In genomic region chr20:45971425-45971674, GRCh38 we compare ENCODE assay signal across 8 cellular contexts. TPM values are rescaled to one million over a fixed set of nuclear protein-coding genes. Genes with fewer than 3 reads are reported as not detected.
DNase-seq lines count a peak whose midpoint lies in the region; ATAC-seq and TF ChIP-seq lines count a peak whose summit lies in the region.

No MANE protein-coding gene starts in this region.

- H3K36me3 ChIP-seq in GM23338 (ENCODE audit: insufficient read depth) (peaks cover 9% of the 10 kb centered on the region), Peyer's patch (peaks cover 0 to 30% (median 0%) of the 10 kb centered on the region in 3 donors), esophagus (ENCODE audit: control insufficient read depth in 2 of 2, insufficient read depth in 2 of 2, low read length in 1 of 2) (peaks cover 8 to 25% of the 10 kb centered on the region in 2 donors)

- H2AFZ ChIP-seq in GM23338 = no peak overlapping the region

- H3K4me3 ChIP-seq in GM12875 (ENCODE audit: low read depth, low read length) = peak overlapping the region; percentile 92
- peak overlapping the region; percentile 79 for H3K4me3 ChIP-seq in GM23338
- H3K4me3 ChIP-seq in Peyer's patch = peak overlapping the region; percentile 56 to 83 (median 71)
- peak overlapping the region; percentile 62 to 84 for H3K4me3 ChIP-seq in esophagus (ENCODE audit: low read depth in 1 of 2, low read length in 2 of 2)
- H3K4me3 ChIP-seq in skeletal muscle cell (ENCODE audit: low read depth, low read length) = peak overlapping the region; percentile 90

- H3K79me2 ChIP-seq in GM23338 (replicated peaks; ENCODE audit: insufficient read depth) = no peaks in the 10 kb centered on the region

- H3K4me3 Mint-ChIP-seq in GM23338 = peak overlapping the region; percentile 90

- peaks cover 15% of the 10 kb centered on the region for H3F3A ChIP-seq in GM23338 (replicated peaks; ENCODE audit: low read depth)

- ATAC-seq in GM23338 = no peak

- TF ChIP-seq CTCF in GM12875 (IDR thresholded peaks at IDR 0.05; ENCODE audit: borderline replicate concordance, insufficient read depth, low read depth, low read length) = no peak
- TF ChIP-seq CTCF in GM23338 (conservative IDR thresholded peaks at IDR 0.05; ENCODE audit: low read depth in 2 of 2) = no peak
- TF ChIP-seq CTCF in Peyer's patch (IDR thresholded peaks at IDR 0.05) = no peak

- no peaks in the 10 kb centered on the region for H3K9me2 ChIP-seq in GM23338 (ENCODE audit: insufficient read depth)

- H3K9me3 ChIP-seq in Peyer's patch (no peaks in the 10 kb centered on the region), esophagus (ENCODE audit: control insufficient read depth in 2 of 2, insufficient read depth in 1 of 2, low read depth in 1 of 2, low read length in 1 of 2) (no peaks in the 10 kb centered on the region)

- H3K27me3 ChIP-seq in GM23338 (ENCODE audit: insufficient read depth) = no peaks in the 10 kb centered on the region
- H3K27me3 ChIP-seq in Peyer's patch = no peaks in the 10 kb centered on the region
- no peaks in the 10 kb centered on the region for H3K27me3 ChIP-seq in esophagus (ENCODE audit: control insufficient read depth in 1 of 2, insufficient read depth in 2 of 2, low read length in 2 of 2)

- H3K4me2 ChIP-seq in GM23338 = peak overlapping the region; percentile 68

- H4K20me1 ChIP-seq in GM23338 (replicated peaks; ENCODE audit: insufficient read depth) = no peaks in the 10 kb centered on the region

- H3K27me3 Mint-ChIP-seq in GM23338 (ENCODE audit: insufficient read depth, low read depth, poor library complexity) = peaks cover 11% of the 10 kb centered on the region

- no peak for DNase-seq in GM23338 (ENCODE audit: low spot score)
- DNase-seq in Peyer's patch = peak in 1 of 3 donors; percentile 62
- DNase-seq in skeletal muscle cell (ENCODE audit: low read depth) = no peak
- no peak for DNase-seq in NCI-H2081 treated with DMSO at 0.1 percent for 48 hours (lab: John Stamatoyannopoulos, UW)
- DNase-seq in ecto neural progenitor cell (ENCODE audit: low spot score) = no peak
- no peak for DNase-seq in dedifferentiated amniotic fluid mesenchymal stem cell (ENCODE audit: extremely low spot score)

- 2% methylated on average over 14 of the region's 14 CpGs for WGBS in esophagus, 2 donors

- H3K4me1 Mint-ChIP-seq in GM23338 = peaks cover 15% of the 10 kb centered on the region

- H3K27ac ChIP-seq in GM23338 (ENCODE audit: low read depth) (peak overlapping the region; percentile 51; the same call in 1 of the 2 replicates), Peyer's patch (peak overlapping the region; percentile 94 to 99 (median 98)), esophagus (ENCODE audit: low read depth in 2 of 2, low read length in 1 of 2) (peak overlapping the region; percentile 91 to 100)

- H3K36me3 Mint-ChIP-seq in GM23338 (ENCODE audit: low read depth) = peaks cover 10% of the 10 kb centered on the region

- TF ChIP-seq POLR2A in Peyer's patch (IDR thresholded peaks at IDR 0.05) = no peak

- H3K4me1 ChIP-seq in GM23338 (ENCODE audit: insufficient read depth) = peaks cover 11% of the 10 kb centered on the region; the same call in 1 of the 2 replicates
- peaks cover 0 to 19% (median 12%) of the 10 kb centered on the region in 4 donors for H3K4me1 ChIP-seq in Peyer's patch
- H3K4me1 ChIP-seq in esophagus (ENCODE audit: control insufficient read depth in 2 of 2, insufficient read depth in 2 of 2, low read length in 1 of 2) = peaks cover 3 to 7% of the 10 kb centered on the region in 2 donors

- no peaks in the 10 kb centered on the region; the same call in 2 of the 3 replicates for H3K9me3 Mint-ChIP-seq in GM23338

- H3K27ac Mint-ChIP-seq in GM23338 = no peak overlapping the region

TF ChIP-seq in GM23338, 12 proteins besides CTCF, POLR2A, EP300 and RAD21 (continues in another document):
- TF ChIP-seq ETS1 (IDR thresholded peaks at IDR 0.05) = no peak
- TF ChIP-seq, protein P1, sequence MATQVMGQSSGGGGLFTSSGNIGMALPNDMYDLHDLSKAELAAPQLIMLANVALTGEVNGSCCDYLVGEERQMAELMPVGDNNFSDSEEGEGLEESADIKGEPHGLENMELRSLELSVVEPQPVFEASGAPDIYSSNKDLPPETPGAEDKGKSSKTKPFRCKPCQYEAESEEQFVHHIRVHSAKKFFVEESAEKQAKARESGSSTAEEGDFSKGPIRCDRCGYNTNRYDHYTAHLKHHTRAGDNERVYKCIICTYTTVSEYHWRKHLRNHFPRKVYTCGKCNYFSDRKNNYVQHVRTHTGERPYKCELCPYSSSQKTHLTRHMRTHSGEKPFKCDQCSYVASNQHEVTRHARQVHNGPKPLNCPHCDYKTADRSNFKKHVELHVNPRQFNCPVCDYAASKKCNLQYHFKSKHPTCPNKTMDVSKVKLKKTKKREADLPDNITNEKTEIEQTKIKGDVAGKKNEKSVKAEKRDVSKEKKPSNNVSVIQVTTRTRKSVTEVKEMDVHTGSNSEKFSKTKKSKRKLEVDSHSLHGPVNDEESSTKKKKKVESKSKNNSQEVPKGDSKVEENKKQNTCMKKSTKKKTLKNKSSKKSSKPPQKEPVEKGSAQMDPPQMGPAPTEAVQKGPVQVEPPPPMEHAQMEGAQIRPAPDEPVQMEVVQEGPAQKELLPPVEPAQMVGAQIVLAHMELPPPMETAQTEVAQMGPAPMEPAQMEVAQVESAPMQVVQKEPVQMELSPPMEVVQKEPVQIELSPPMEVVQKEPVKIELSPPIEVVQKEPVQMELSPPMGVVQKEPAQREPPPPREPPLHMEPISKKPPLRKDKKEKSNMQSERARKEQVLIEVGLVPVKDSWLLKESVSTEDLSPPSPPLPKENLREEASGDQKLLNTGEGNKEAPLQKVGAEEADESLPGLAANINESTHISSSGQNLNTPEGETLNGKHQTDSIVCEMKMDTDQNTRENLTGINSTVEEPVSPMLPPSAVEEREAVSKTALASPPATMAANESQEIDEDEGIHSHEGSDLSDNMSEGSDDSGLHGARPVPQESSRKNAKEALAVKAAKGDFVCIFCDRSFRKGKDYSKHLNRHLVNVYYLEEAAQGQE (IDR thresholded peaks at IDR 0.05; ENCODE audit: unreplicated experiment) = no peak
- TF ChIP-seq STAT1 (IDR thresholded peaks at IDR 0.05; ENCODE audit: unreplicated experiment) = no peak
- TF ChIP-seq CREB1 (CRISPR knock-in tag; IDR thresholded peaks at IDR 0.05; ENCODE audit: low read depth) = no peak
- TF ChIP-seq EZH2phosphoT487 (IDR thresholded peaks at IDR 0.05; ENCODE audit: unreplicated experiment) = no peak
- TF ChIP-seq JUNB (IDR thresholded peaks at IDR 0.05; ENCODE audit: unreplicated experiment) = no peak
- TF ChIP-seq ZNF331 (CRISPR knock-in tag; IDR thresholded peaks at IDR 0.05; ENCODE audit: low read depth) = no peak
- TF ChIP-seq NANOG (IDR thresholded peaks at IDR 0.05; ENCODE audit: borderline replicate concordance) = no peak
- TF ChIP-seq POLR2AphosphoS5 (IDR thresholded peaks at IDR 0.05; ENCODE audit: low read depth) = no peak
- no peak for TF ChIP-seq EZH2 (IDR thresholded peaks at IDR 0.05; ENCODE audit: low read depth, unreplicated experiment)

RNA-seq across cellular contexts. Expression of gene ZNF335, which starts 0.7 kb away (rescaled TPM):
- 18.6 and 24.2 TPM in 2 replicates for total RNA-seq in GM23338 (2014; rRNA removed; shearing (Covaris generic))
- 5.7 and 7.4 TPM in 2 replicates for polyA plus RNA-seq in GM23338 (2016; fragmentation: Nextera tagmentation; extraction: Ambion mirVana)
- total RNA-seq in Peyer's patch = 10 to 100 TPM; 34.3 to 60.1 (median 53.6) TPM
- 10 to 100 TPM; 10.7 to 18.0 TPM for polyA plus RNA-seq in esophagus

RNA-seq across cellular contexts. Expression of gene PCIF1, which starts 36.9 kb away (rescaled TPM):
- 26.1 and 27.0 TPM in 2 replicates for total RNA-seq in GM23338 (2014; rRNA removed; shearing (Covaris generic))
- polyA plus RNA-seq in GM23338 (2016; fragmentation: Nextera tagmentation; extraction: Ambion mirVana) = 28.3 and 37.0 TPM in 2 replicates
- total RNA-seq in Peyer's patch = 10 to 100 TPM; 25.0 to 53.2 (median 44.9) TPM
- polyA plus RNA-seq in esophagus = 10 to 100 TPM; 18.0 to 20.9 TPM

RNA-seq across cellular contexts. Expression of gene MMP9, which starts 37.4 kb away (rescaled TPM):
- 5.4 and 5.8 TPM in 2 replicates for total RNA-seq in GM23338 (2014; rRNA removed; shearing (Covaris generic))
- polyA plus RNA-seq in GM23338 (2016; fragmentation: Nextera tagmentation; extraction: Ambion mirVana) (4.1 and 4.3 TPM in 2 replicates), esophagus (under 1 TPM; 0.12 to 0.32 TPM)
- 1 to 10 TPM in 2 of 4 donors, not detected in 2; 1.1 to 2.5 TPM for total RNA-seq in Peyer's patch

RNA-seq across cellular contexts. Expression of gene SLC12A5, which starts 57.7 kb away (rescaled TPM):
- total RNA-seq in GM23338 (2014; rRNA removed; shearing (Covaris generic)) = 0.35 and 3.5 TPM in 2 replicates
- polyA plus RNA-seq in GM23338 (2016; fragmentation: Nextera tagmentation; extraction: Ambion mirVana) (8.4 and 9.8 TPM in 2 replicates), esophagus (under 1 TPM; 0.25 to 0.77 TPM)
- total RNA-seq in Peyer's patch = not detected

RNA-seq across cellular contexts. Expression of gene PLTP, which starts 59.4 kb away (rescaled TPM):
- total RNA-seq in GM23338 (2014; rRNA removed; shearing (Covaris generic)) = 141 and 160 TPM in 2 replicates
- polyA plus RNA-seq in GM23338 (2016; fragmentation: Nextera tagmentation; extraction: Ambion mirVana) (107 and 108 TPM in 2 replicates), esophagus (10 to 100 TPM; 27.0 to 27.2 TPM)
- 10 to 100 TPM; 25.0 to 99.3 (median 35.7) TPM for total RNA-seq in Peyer's patch
